ENCODE assay signal across 9 cellular contexts in genomic region chr20:53736122-53736756, GRCh38.
A peak's percentile ranks its signal among the peaks of the same experiment; 100 is the strongest.
DNase-seq lines count a peak whose midpoint lies in the region; ATAC-seq and TF ChIP-seq lines count a peak whose summit lies in the region.
"Had no signal": no experiment of that assay in that cellular context is flagged by ENCODE, and none has a peak within 500 bp of the region (broad histone marks: within the 10 kb centered on the region; RNA-seq: fewer than 3 reads in every experiment).

No MANE protein-coding gene starts in this region.

- TF ChIP-seq CTCF in PC-9 (conservative IDR thresholded peaks at IDR 0.05) (no peak), retinal pigment epithelial cell (conservative IDR thresholded peaks at IDR 0.05; ENCODE audit: low read depth, low read length) (no peak)

- POLR2A ChIA-PET in PC-9 (lab: Charles Lee; ENCODE audit: unreplicated experiment): interaction anchor here (0.5 to 1.4 kb wide), 15 partner anchors 12 to 198 kb away, joined by 3 to 14 read pairs (median 5); partner anchors contain the start of gene ZNF217

- H3K4me3 ChIP-seq in PC-9 (peak overlapping the region; percentile 62), retinal pigment epithelial cell (ENCODE audit: low read length) (peak overlapping the region; percentile 40)

- no peaks in the 10 kb centered on the region for H3K9me2 ChIP-seq in PC-9 (ENCODE audit: insufficient read depth)

- CTCF ChIA-PET in PC-9 (lab: Charles Lee): interaction anchor here (0.5 to 1.2 kb wide), 3 partner anchors 93 to 910 kb away, joined by 3 to 7 read pairs (median 5); no protein-coding TSS in a partner anchor

- no peaks in the 10 kb centered on the region for H4K20me1 ChIP-seq in PC-9 (ENCODE audit: insufficient read depth)

- peak overlapping the region; percentile 51 for H2AFZ ChIP-seq in PC-9

- peaks cover 23% of the 10 kb centered on the region for H3K79me2 ChIP-seq in PC-9 (ENCODE audit: low read depth)

- no peaks in the 10 kb centered on the region; the same call in 1 of the 2 replicates for H3K9me3 ChIP-seq in PC-9 (ENCODE audit: insufficient read depth, low read depth)

- H3F3A ChIP-seq in PC-9 (ENCODE audit: insufficient read depth, low read depth): peaks cover 62% of the 10 kb centered on the region

- peaks cover 78% of the 10 kb centered on the region for H3K4me1 ChIP-seq in PC-9 (replicated peaks; ENCODE audit: insufficient read depth)

- H3K4me2 ChIP-seq in PC-9: peak overlapping the region; percentile 88

- intact Hi-C loops in PC-9 (cut with micrococcal nuclease; ENCODE audit: unreplicated experiment): loop anchor here (1.0 to 5.0 kb wide), 5 partner anchors 43 to 386 kb away; no protein-coding TSS in a partner anchor

- ATAC-seq in GM18870 (IDR thresholded peaks at IDR 0.05; ENCODE audit: unreplicated experiment): no peak
- no peak for ATAC-seq in HG02884 (IDR thresholded peaks at IDR 0.05; ENCODE audit: unreplicated experiment)

- H3K27ac ChIP-seq in PC-9: peak overlapping the region; percentile 98
- H3K27ac ChIP-seq in epithelial cell of prostate: peak overlapping the region; percentile 99

- DNase-seq in DMS79 treated with DMSO at 0.1 percent for 48 hours (lab: John Stamatoyannopoulos, UW): peak; percentile 70
- DNase-seq in DMS79 (lab: John Stamatoyannopoulos, UW): no peak
- DNase-seq in PC-9: peak; percentile 35 to 94
- no peak for DNase-seq in epithelial cell of prostate (ENCODE audit: low read depth, low spot score)
- peak; percentile 66 for DNase-seq in retinal pigment epithelial cell (ENCODE audit: low read depth)
- DNase-seq in NCI-H2196 treated with DMSO at 0.1 percent for 48 hours (lab: John Stamatoyannopoulos, UW; ENCODE audit: unreplicated experiment): no peak
- DNase-seq: activated CD4-positive, alpha-beta T cell treated with anti-CD3 and anti-CD28 coated beads, Interleukin-2, amount 50 U/mL, for 1 hour had no signal

- no peaks in the 10 kb centered on the region for H3K36me3 ChIP-seq in PC-9 (ENCODE audit: low read depth)

- H3K27me3 ChIP-seq in PC-9 (ENCODE audit: insufficient read depth, low read depth): no peaks in the 10 kb centered on the region

- no TSS peak for BruUV-seq in PC-9 (replicated peaks; lab: Mats Ljungman, UMichigan)

Comparison
In these comparisons a context has a peak if more than half of its experiments do, and no peak if none do; other contexts are left out.
1. DNase-seq: peak in DMS79 treated with DMSO at 0.1 percent for 48 hours (single experiment), PC-9 (2 of 2) and retinal pigment epithelial cell (single experiment); none in DMS79 (single experiment), epithelial cell of prostate (single experiment) and NCI-H2196 treated with DMSO at 0.1 percent for 48 hours (single experiment).